8 cellular contexts compared by ENCODE assay signal in the genomic region with DNA sequence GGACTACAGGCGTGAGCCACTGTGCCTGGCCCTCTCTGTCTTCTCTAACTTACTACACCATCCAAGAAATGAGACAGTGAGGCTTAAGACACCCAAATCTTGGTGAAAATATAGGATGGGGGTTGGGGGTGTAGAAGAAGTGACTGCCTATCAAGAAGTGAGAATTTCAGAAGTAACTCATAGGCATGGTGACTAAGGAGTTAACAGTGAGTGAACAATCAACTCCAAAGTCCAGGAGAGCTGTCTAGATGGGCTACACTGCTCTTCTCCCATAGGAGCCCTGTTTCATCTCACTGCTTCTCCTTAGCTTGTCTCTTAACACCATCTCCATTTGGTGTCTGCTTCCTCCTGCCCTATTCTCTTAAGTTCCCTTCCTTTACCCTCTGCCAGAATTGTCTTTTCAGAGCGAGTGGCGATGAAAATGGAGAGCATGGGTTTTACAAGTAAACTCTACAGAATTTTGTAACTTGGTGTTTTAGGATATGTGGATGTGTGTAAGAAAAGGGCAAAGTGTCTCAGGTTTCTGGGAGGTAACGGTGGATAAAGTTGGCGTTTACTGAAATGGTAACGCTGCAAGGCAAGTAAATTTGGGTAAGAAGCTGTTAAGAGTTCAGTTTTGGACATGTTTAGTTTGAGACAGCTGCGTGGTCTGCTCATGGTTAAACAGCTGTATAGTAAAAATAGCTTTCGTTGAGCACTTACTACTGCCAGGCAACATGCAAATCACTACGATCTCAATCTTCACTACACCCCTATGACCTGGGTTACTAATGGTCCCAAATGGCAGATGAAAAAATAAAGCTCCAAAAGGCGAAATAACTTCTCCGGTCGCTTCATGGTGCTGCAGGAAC. TPM values are rescaled to one million over a fixed set of nuclear protein-coding genes. Genes with fewer than 3 reads are reported as not detected.
DNase-seq lines count a peak whose midpoint lies in the region; ATAC-seq and TF ChIP-seq lines count a peak whose summit lies in the region.

No MANE protein-coding gene starts in this region.

- TF ChIP-seq CTCF in body of pancreas (IDR thresholded peaks at IDR 0.05): no peak
- no peak for TF ChIP-seq CTCF in testis (IDR thresholded peaks at IDR 0.05)

- H3K9me3 ChIP-seq in HUES48 (ENCODE audit: control insufficient read depth, insufficient read depth, low read length) (no peaks in the 10 kb centered on the region), body of pancreas (no peaks in the 10 kb centered on the region), testis (no peaks in the 10 kb centered on the region)

- H3K27ac ChIP-seq in HUES48 (ENCODE audit: low read depth, low read length) (peak overlapping the region; percentile 79), body of pancreas (peak overlapping the region; percentile 75 to 94 (median 88)), testis (peak overlapping the region; percentile 91 to 95)

- H3K4me1 ChIP-seq in HUES48 (ENCODE audit: control insufficient read depth, insufficient read depth, low read length): peaks cover 12% of the 10 kb centered on the region
- H3K4me1 ChIP-seq in body of pancreas: peaks cover 21% of the 10 kb centered on the region
- peaks cover 12% of the 10 kb centered on the region for H3K4me1 ChIP-seq in testis

- no peaks in the 10 kb centered on the region for H3K27me3 ChIP-seq in HUES48 (ENCODE audit: control insufficient read depth, insufficient read depth, low read length)
- H3K27me3 ChIP-seq in body of pancreas: no peaks in the 10 kb centered on the region
- no peaks in the 10 kb centered on the region for H3K27me3 ChIP-seq in testis

- 2 to 4% methylated on average over 12 of the region's 12 CpGs for WGBS in body of pancreas, 2 donors
- 2 to 4% methylated on average over 12 of the region's 12 CpGs for WGBS in testis, 2 donors

- H3K4me3 ChIP-seq in HUES48 (ENCODE audit: low read depth, low read length) (peak overlapping the region; percentile 97), body of pancreas (peak overlapping the region; percentile 62 to 85), testis (peak overlapping the region; percentile 81 to 93)

- peak; percentile 71 for ATAC-seq in GM21526 (IDR thresholded peaks at IDR 0.05; ENCODE audit: low FRiP score, unreplicated experiment)
- ATAC-seq in body of pancreas: peak; percentile 1
- peak; percentile 56 for ATAC-seq in left lobe of liver
- ATAC-seq in esophagus mucosa: no peak

- intact Hi-C loops in body of pancreas (cut with DNase I) (no loop called here), testis (cut with DNase I; ENCODE audit: low total_unique reads) (no loop called here)

- DNase-seq in D341Med (ENCODE audit: low spot score): peak; percentile 13
- DNase-seq in body of pancreas: no peak
- DNase-seq in left lobe of liver (ENCODE audit: low spot score): no peak
- DNase-seq in testis: no peak
- DNase-seq in stimulated activated naive CD4-positive, alpha-beta T cell treated with Interleukin-2 at 50 U/mL for 16 hours (lab: John Stamatoyannopoulos, UW): no peak

- TF ChIP-seq POLR2A in body of pancreas (IDR thresholded peaks at IDR 0.05) (no peak), testis (IDR thresholded peaks at IDR 0.05) (no peak)

- H3K9ac ChIP-seq in HUES48 (ENCODE audit: low read depth, low read length): peak overlapping the region; percentile 78

- H3K36me3 ChIP-seq in HUES48 (ENCODE audit: control insufficient read depth, insufficient read depth, low read length): peaks cover 24% of the 10 kb centered on the region
- peaks cover 0 to 3% of the 10 kb centered on the region in 2 donors for H3K36me3 ChIP-seq in body of pancreas (replicated peaks in 1 of 2; ENCODE audit: insufficient read depth in 1 of 2, low read depth in 2 of 2)
- H3K36me3 ChIP-seq in testis (ENCODE audit: low read depth, missing control alignments): no peaks in the 10 kb centered on the region

RNA-seq across cellular contexts. Expression of a gene that starts 22.5 kb away (rescaled TPM):
- total RNA-seq in body of pancreas: not detected
- not detected for total RNA-seq in left lobe of liver
- not detected for total RNA-seq in testis
- polyA plus RNA-seq in testis (ENCODE audit: insufficient read depth, low read depth, low replicate concordance): not detected
- total RNA-seq in esophagus mucosa: not detected
